ENCODE assay signal across 1 cellular context in genomic region chr6:89895273-89895874, GRCh38.
TF ChIP-seq lines count a peak whose summit lies in the region.

No MANE protein-coding gene starts in this region.

TF ChIP-seq in WTC11, 78 proteins besides CTCF, POLR2A, EP300 and RAD21 (continued from another document):
- TF ChIP-seq ATF6 (CRISPR knock-in tag; IDR thresholded peaks at IDR 0.05): no peak
- TF ChIP-seq SMAD3 (CRISPR knock-in tag; IDR thresholded peaks at IDR 0.05; ENCODE audit: borderline replicate concordance): peak; percentile 91
